11 cellular contexts compared by ENCODE assay signal in the genomic region with DNA sequence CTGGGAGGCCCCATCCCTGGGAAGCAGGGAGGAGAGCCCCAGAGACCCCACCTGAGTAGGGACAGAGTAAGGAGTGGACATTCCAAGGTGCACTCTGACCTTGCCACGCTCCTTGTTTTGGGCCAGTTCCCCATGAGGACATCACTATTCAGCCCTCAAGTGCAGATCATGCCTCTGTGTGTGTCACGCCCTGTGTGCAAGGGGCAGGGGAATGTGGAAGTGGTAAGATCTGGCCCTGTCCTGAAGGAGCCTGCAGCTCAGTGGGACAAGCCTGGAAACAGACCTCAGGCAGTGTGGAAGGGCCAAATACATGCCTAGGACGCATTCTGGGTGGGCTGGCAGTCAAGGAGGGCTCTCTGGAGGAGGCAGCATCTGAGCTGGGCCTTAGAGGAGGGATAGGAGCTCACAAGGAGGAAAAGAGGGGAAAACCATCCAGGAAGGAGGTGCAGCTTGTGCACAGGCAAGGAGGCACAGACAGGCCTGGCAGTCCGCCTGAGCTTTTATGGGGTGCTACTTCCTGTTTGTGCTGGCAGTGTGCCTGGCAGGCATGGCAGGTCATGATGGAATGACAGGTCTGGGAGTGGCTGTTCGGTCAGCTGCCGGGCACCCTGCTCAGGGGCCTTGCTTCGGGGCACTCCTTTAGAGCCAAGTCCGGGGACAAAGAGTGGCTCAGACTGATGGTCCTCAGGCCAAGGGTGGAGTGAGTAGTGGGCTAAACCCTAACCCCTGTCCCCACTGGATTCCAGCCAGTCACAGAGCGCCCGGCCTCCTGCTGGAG. TPM values are rescaled to one million over a fixed set of nuclear protein-coding genes. Genes with fewer than 3 reads are reported as not detected.
DNase-seq lines count a peak whose midpoint lies in the region; ATAC-seq lines count a peak whose summit lies in the region.
"Had no signal": no experiment of that assay in that cellular context is flagged by ENCODE, and none has a peak within 500 bp of the region (broad histone marks: within the 10 kb centered on the region; RNA-seq: fewer than 3 reads in every experiment).

No MANE protein-coding gene starts in this region.

- no peak for ATAC-seq in Right ventricle myocardium inferior
- ATAC-seq in Right ventricle myocardium superior (ENCODE audit: poor library complexity), result no peak
- ATAC-seq in GM21786 (IDR thresholded peaks at IDR 0.05; ENCODE audit: unreplicated experiment), result no peak
- ATAC-seq in activated T-cell treated with anti-CD3 and anti-CD28 coated beads, Interleukin-2, amount 50 U/mL, for 4 hours, result no peak
- ATAC-seq in HG02884 (IDR thresholded peaks at IDR 0.05; ENCODE audit: unreplicated experiment), result no peak

- peak; percentile 68 for DNase-seq in Right ventricle myocardium inferior (ENCODE audit: missing footprints)
- no peak for DNase-seq in Right ventricle myocardium superior
- peak; percentile 77 for DNase-seq in RKO (ENCODE audit: low spot score)
- peak; percentile 91 for DNase-seq in glomerular visceral epithelial cell (ENCODE audit: extremely low spot score)
- DNase-seq in activated T-cell treated with anti-CD3 and anti-CD28 coated beads, Interleukin-2, amount 50 U/mL, for 4 hours, result no peak
- DNase-seq in middle frontal gyrus (ENCODE audit: extremely low spot score, low spot score), result no peak
- DNase-seq: activated CD4-positive, alpha-beta T cell treated with anti-CD3 and anti-CD28 coated beads for 4 hours; C1 segment of cervical spinal cord had no signal

- no peaks in the 10 kb centered on the region for H3K9me3 Mint-ChIP-seq in activated T-cell treated with anti-CD3 and anti-CD28 coated beads, Interleukin-2, amount 50 U/mL, for 4 hours
- H3K9me3 Mint-ChIP-seq: IgD-negative memory B cell had no signal

- H3K36me3 Mint-ChIP-seq in activated T-cell treated with anti-CD3 and anti-CD28 coated beads, Interleukin-2, amount 50 U/mL, for 4 hours (ENCODE audit: insufficient read depth), result no peaks in the 10 kb centered on the region
- H3K36me3 Mint-ChIP-seq: IgD-negative memory B cell had no signal

- no peak overlapping the region for H3K4me3 Mint-ChIP-seq in activated T-cell treated with anti-CD3 and anti-CD28 coated beads, Interleukin-2, amount 50 U/mL, for 4 hours
- H3K4me3 Mint-ChIP-seq: IgD-negative memory B cell had no signal

- H3K27me3 Mint-ChIP-seq in activated T-cell treated with anti-CD3 and anti-CD28 coated beads, Interleukin-2, amount 50 U/mL, for 4 hours (ENCODE audit: low read depth), result no peaks in the 10 kb centered on the region

- H3K4me1 Mint-ChIP-seq in activated T-cell treated with anti-CD3 and anti-CD28 coated beads, Interleukin-2, amount 50 U/mL, for 4 hours (ENCODE audit: low read depth), result peaks cover 6% of the 10 kb centered on the region

- intact Hi-C loops in Right ventricle myocardium inferior (cut with DNase I), result no loop called here
- intact Hi-C loops in Right ventricle myocardium superior (cut with DNase I), result loop anchor here (10.0 kb wide), 1 partner anchor 287 kb away; a partner anchor contains a TSS

RNA-seq across cellular contexts. Expression of a gene that starts 3.3 kb away (rescaled TPM):
- total RNA-seq in Right ventricle myocardium inferior (20.6 TPM), Right ventricle myocardium superior (20.0 TPM)
- not detected for total RNA-seq in activated T-cell treated with anti-CD3 and anti-CD28 coated beads, Interleukin-2, amount 50 U/mL, for 4 hours

RNA-seq across cellular contexts. Expression of a gene that starts 17.0 kb away (rescaled TPM):
- 0.51 TPM for total RNA-seq in Right ventricle myocardium inferior
- not detected for total RNA-seq in Right ventricle myocardium superior
- total RNA-seq in activated T-cell treated with anti-CD3 and anti-CD28 coated beads, Interleukin-2, amount 50 U/mL, for 4 hours, result under 1 TPM; 0.13 to 0.91 (median 0.22) TPM

RNA-seq across cellular contexts. Expression of a gene that starts 41.6 kb away (rescaled TPM):
- total RNA-seq in Right ventricle myocardium inferior (not detected), Right ventricle myocardium superior (not detected)
- under 1 TPM; 0.08 to 0.35 (median 0.14) TPM for total RNA-seq in activated T-cell treated with anti-CD3 and anti-CD28 coated beads, Interleukin-2, amount 50 U/mL, for 4 hours

Comparison
In these comparisons a context has a peak if more than half of its experiments do, and no peak if none do; other contexts are left out.
1. DNase-seq: peak in Right ventricle myocardium inferior (single experiment), RKO (single experiment) and glomerular visceral epithelial cell (single experiment); none in Right ventricle myocardium superior (single experiment), activated T-cell treated with anti-CD3 and anti-CD28 coated beads, Interleukin-2, amount 50 U/mL, for 4 hours (single experiment) and middle frontal gyrus (single experiment).
2. RNA of a gene that starts 3.3 kb away (total RNA-seq): 20.6 TPM in Right ventricle myocardium inferior (single experiment) and 20.0 TPM in Right ventricle myocardium superior (single experiment); not detected in activated T-cell treated with anti-CD3 and anti-CD28 coated beads, Interleukin-2, amount 50 U/mL, for 4 hours; every median in the first group is over 10 times any median in the second.